8 cellular contexts compared by ENCODE assay signal in the genomic region with DNA sequence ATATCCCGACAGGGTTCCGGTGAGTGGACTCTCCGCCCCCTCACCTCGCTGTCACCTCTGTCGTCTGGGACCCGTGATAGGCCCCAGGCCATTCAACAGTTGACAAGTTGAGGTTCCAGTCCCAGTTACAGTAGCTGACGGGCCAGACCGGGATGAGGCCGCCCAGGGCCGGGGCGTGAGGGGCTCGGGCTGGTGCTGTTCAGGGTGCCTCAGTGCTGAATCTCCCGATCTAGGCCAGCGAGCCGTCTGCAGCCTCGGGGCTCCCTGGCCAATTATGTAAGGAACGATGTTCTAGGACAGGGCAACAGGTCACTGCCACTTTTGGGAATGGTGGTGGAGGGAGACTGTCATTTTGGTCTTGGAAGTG. TPM values are rescaled to one million over a fixed set of nuclear protein-coding genes. Genes with fewer than 3 reads are reported as not detected.
DNase-seq lines count a peak whose midpoint lies in the region; ATAC-seq, FAIRE-seq and TF ChIP-seq lines count a peak whose summit lies in the region.

No MANE protein-coding gene starts in this region.

- TF ChIP-seq EP300 in H1 (IDR thresholded peaks at IDR 0.05; ENCODE audit: borderline replicate concordance in 1 of 2, low read depth in 2 of 2, low read length in 2 of 2) = no peak

- H3K4me1 Mint-ChIP-seq in naive thymus-derived CD8-positive, alpha-beta T cell = peaks cover 8 to 55% (median 48%) of the 10 kb centered on the region in 4 donors

- POLR2A ChIA-PET in H1 (lab: Charles Lee; ENCODE audit: partially characterized antibody) = interaction anchor here (0.7 to 3.6 kb wide), 6 partner anchors 9 to 71 kb away, joined by 3 to 21 read pairs (median 9); a partner anchor contains a TSS
- POLR2A ChIA-PET in naive thymus-derived CD8-positive, alpha-beta T cell (lab: Charles Lee) = interaction anchor here (0.6 to 6.1 kb wide), 6 partner anchors 9 to 81 kb away, joined by 3 to 58 read pairs (median 22); a partner anchor contains a TSS
- POLR2A ChIA-PET in GM10248 (lab: Yijun Ruan, JAX) = interaction anchor here (0.9 to 2.7 kb wide), 2 partner anchors 11 to 14 kb away, joined by 3 to 10 read pairs; a partner anchor contains a TSS

- peak overlapping the region; percentile 80 to 94 (median 88) for H3K4me3 ChIP-seq in H1 (ENCODE audit: extremely low read depth in 1 of 4, insufficient read depth in 2 of 4, low read depth in 3 of 4, low read length in 4 of 4)

- no peak for TF ChIP-seq CTCF in H1 (IDR thresholded peaks at IDR 0.05; ENCODE audit: control extremely low read depth in 1 of 3, insufficient read depth in 1 of 3, low read depth in 1 of 3, low read length in 3 of 3)
- no peak for TF ChIP-seq CTCF in GM10248 (IDR thresholded peaks at IDR 0.05; ENCODE audit: control extremely low read depth, extremely low read depth, low read depth, missing control alignments)

- peak overlapping the region in 3 of 4 experiments; percentile 61 to 74 (median 74); a peak in 5 of 7 replicates for H3K9ac ChIP-seq in H1 (replicated peaks in 1 of 4; ENCODE audit: extremely low read depth in 1 of 4, low read depth in 3 of 4, low read length in 3 of 4)

- 33% methylated on average over 17 of the region's 17 CpGs; no CpG with 5 or more reads in 1 of the 2 experiments for WGBS in H1 (ENCODE audit: extremely low coverage in 1 of 2, insufficient coverage in 1 of 2, insufficient read length in 1 of 2, insufficient replicate concordance in 2 of 2, low coverage in 1 of 2, low lambda C conversion rate in 2 of 2, missing lambda C conversion rate in 1 of 2), 2 experiments

- no peak overlapping the region for H3K27ac ChIP-seq in H1 (ENCODE audit: low read depth, low read length)

- H2AFZ ChIP-seq in H1 (ENCODE audit: low read length) = no peak overlapping the region

- no peak overlapping the region for H4K5ac ChIP-seq in H1 (ENCODE audit: insufficient read length, low read depth, low read length)

- TF ChIP-seq RAD21 in H1 (IDR thresholded peaks at IDR 0.05 in 1 of 2, conservative IDR thresholded peaks at IDR 0.05 in 1 of 2; ENCODE audit: low read depth in 2 of 2, low read length in 2 of 2) = no peak

- no peak overlapping the region for H2AK5ac ChIP-seq in H1 (ENCODE audit: low read depth, low read length)

- H2BK120ac ChIP-seq in H1 (replicated peaks; ENCODE audit: low read depth, low read length) = no peak overlapping the region

- H3K27me3 ChIP-seq in H1 (replicated peaks in 1 of 4; ENCODE audit: control insufficient read depth in 3 of 4, extremely low read depth in 1 of 4, insufficient read depth in 3 of 4, low read length in 3 of 4) = no peaks in the 10 kb centered on the region

- DNase-seq in COLO668 (lab: John Stamatoyannopoulos, UW; ENCODE audit: unreplicated experiment) = peak; percentile 18
- DNase-seq in T-helper 1 cell = peak in 3 of 5 donors; percentile 14 to 27 (median 17)
- DNase-seq in H1 (ENCODE audit: low read depth in 1 of 2, low spot score in 2 of 2) = peak in 1 of 2 experiments; percentile 57
- peak in 5 of 10 donors; percentile 13 to 30 (median 22) for DNase-seq in naive thymus-derived CD8-positive, alpha-beta T cell
- no peak for DNase-seq in foreskin melanocyte
- no peak for DNase-seq in GM10248 (ENCODE audit: extremely low spot score)

- peaks cover 3% of the 10 kb centered on the region; the same call in 1 of the 2 replicates for H3K79me1 ChIP-seq in H1 (ENCODE audit: low read depth, low read length)

- peaks cover 9% of the 10 kb centered on the region for H3K23me2 ChIP-seq in H1 (ENCODE audit: low read depth, low read length)

- H3K18ac ChIP-seq in H1 (ENCODE audit: extremely low read depth, low read length) = no peak overlapping the region

- peaks cover 5 to 7% of the 10 kb centered on the region in 2 experiments for H4K20me1 ChIP-seq in H1 (replicated peaks in 1 of 2; ENCODE audit: control insufficient read depth in 1 of 2, insufficient read depth in 2 of 2, low read length in 2 of 2)

- ATAC-seq in HG02623 (IDR thresholded peaks at IDR 0.05; ENCODE audit: unreplicated experiment) (peak; percentile 1), HG02588 (IDR thresholded peaks at IDR 0.05; ENCODE audit: unreplicated experiment) (no peak)
- peak in 1 of 2 donors; percentile 2 for ATAC-seq in naive thymus-derived CD8-positive, alpha-beta T cell

- no peak overlapping the region for H2BK20ac ChIP-seq in H1 (ENCODE audit: low read length)

- no peak overlapping the region for H4K8ac ChIP-seq in H1 (ENCODE audit: extremely low read depth, insufficient read depth, low read length)

- H3K4me2 ChIP-seq in H1 (ENCODE audit: insufficient read depth in 1 of 2, low read depth in 2 of 2, low read length in 2 of 2) = peak overlapping the region; percentile 89 to 90

- H3K9me3 Mint-ChIP-seq in naive thymus-derived CD8-positive, alpha-beta T cell = no peaks in the 10 kb centered on the region

- CTCF ChIA-PET in H1 (lab: Charles Lee; ENCODE audit: partially characterized antibody) (interaction anchor here (0.7 to 9.4 kb wide), 4 partner anchors 9 to 48 kb away, joined by 3 to 96 read pairs (median 4); no protein-coding TSS in a partner anchor), GM10248 (lab: Yijun Ruan, JAX) (interaction anchor here (1.0 to 4.1 kb wide), 8 partner anchors 9 to 197 kb away, joined by 3 to 26 read pairs (median 6); a partner anchor contains a TSS)

- no peak overlapping the region for H2BK12ac ChIP-seq in H1 (ENCODE audit: low read depth, low read length)

- H3K9me3 ChIP-seq in H1 (ENCODE audit: insufficient read depth in 2 of 2, low read depth in 1 of 2, low read length in 1 of 2) = no peaks in the 10 kb centered on the region

- H3K4me3 Mint-ChIP-seq in naive thymus-derived CD8-positive, alpha-beta T cell = peak overlapping the region; percentile 72 to 99 (median 97)

- H3K4me1 ChIP-seq in H1 (replicated peaks in 1 of 4; ENCODE audit: control insufficient read depth in 3 of 4, insufficient read depth in 4 of 4, low read length in 3 of 4) = peaks cover 1 to 8% (median 3%) of the 10 kb centered on the region in 4 experiments; a peak in 5 of 7 replicates

- no peak overlapping the region for H3K23ac ChIP-seq in H1 (ENCODE audit: insufficient read length)

- H3K14ac ChIP-seq in H1 (ENCODE audit: insufficient read length) = no peak overlapping the region

- H3K36me3 Mint-ChIP-seq in naive thymus-derived CD8-positive, alpha-beta T cell = peaks cover 0 to 36% (median 3%) of the 10 kb centered on the region in 3 donors

- peaks cover 0 to 13% of the 10 kb centered on the region in 2 experiments; a peak in 2 of 4 replicates for H3K79me2 ChIP-seq in H1 (ENCODE audit: control insufficient read depth in 1 of 2, insufficient read depth in 2 of 2, low read length in 2 of 2)

- H4K91ac ChIP-seq in H1 (replicated peaks; ENCODE audit: insufficient read length, low read length) = no peak overlapping the region

- H3K56ac ChIP-seq in H1 (replicated peaks; ENCODE audit: insufficient read length, low read depth, low read length) = no peak overlapping the region

- peaks cover 4 to 35% (median 21%) of the 10 kb centered on the region in 4 experiments; a peak in 7 of 8 replicates for H3K36me3 ChIP-seq in H1 (ENCODE audit: control insufficient read depth in 2 of 4, insufficient read depth in 4 of 4, low read length in 3 of 4)

- no peak overlapping the region for H3K4ac ChIP-seq in H1 (replicated peaks; ENCODE audit: insufficient read length, low read depth, low read length)

- H2BK15ac ChIP-seq in H1 (ENCODE audit: low read length) = no peak overlapping the region

- peak overlapping the region; percentile 22 to 91 (median 80) for H3K27ac Mint-ChIP-seq in naive thymus-derived CD8-positive, alpha-beta T cell

- H2BK5ac ChIP-seq in H1 (ENCODE audit: low read depth, low read length) = no peak overlapping the region

- FAIRE-seq in H1 (lab: Jason Lieb, UNC) = no peak

- peaks cover 3 to 19% (median 9%) of the 10 kb centered on the region in 5 donors for H3K27me3 Mint-ChIP-seq in naive thymus-derived CD8-positive, alpha-beta T cell

- TF ChIP-seq POLR2A in H1 (IDR thresholded peaks at IDR 0.05; ENCODE audit: control extremely low read depth in 1 of 2, low read depth in 2 of 2, low read length in 2 of 2) = no peak

RNA-seq across cellular contexts. Expression of a gene that starts 0.7 kb away (rescaled TPM):
- total RNA-seq in H1 (2021; fragmentation: NEBNext Ultra II Directional; extraction: Animal tissue kit (Norgen Biotek cat#: 25700)) = 67.4 and 71.3 TPM in 2 replicates
- polyA plus RNA-seq in H1 (2011; rRNA removed) = 38.1 and 65.8 TPM in 2 replicates
- 66.6 TPM for polyA plus RNA-seq in H1 (2011; cell fraction: cytosol; rRNA removed)
- 19.5 TPM for polyA plus RNA-seq in H1 (2011; cell fraction: nucleus; rRNA removed)
- polyA plus RNA-seq in H1 (2012, experiment 1 of 2) = 57.4 to 82.7 TPM (median 59.2 TPM) in 4 replicates
- polyA plus RNA-seq in H1 (2012, experiment 2 of 2) = 44.6 TPM
- polyA plus RNA-seq in H1 (2013, experiment 1 of 2) = 51.4 TPM
- polyA plus RNA-seq in H1 (2013, experiment 2 of 2) = 53.9 TPM
- polyA minus RNA-seq in H1 (2011; rRNA and poly(A)+ RNA removed) = 18.3 and 22.8 TPM in 2 replicates
- 24.2 TPM for polyA minus RNA-seq in H1 (2011; cell fraction: cytosol; rRNA and poly(A)+ RNA removed)
- polyA minus RNA-seq in H1 (2011; cell fraction: nucleus; rRNA and poly(A)+ RNA removed) = 16.1 TPM
- total RNA-seq in naive thymus-derived CD8-positive, alpha-beta T cell = 10 to 100 TPM; 76.5 to 84.6 TPM
- 100 to 1,000 TPM; 226 to 291 (median 250) TPM for polyA plus RNA-seq in naive thymus-derived CD8-positive, alpha-beta T cell

RNA-seq across cellular contexts. Expression of a gene that starts 10.8 kb away (rescaled TPM):
- total RNA-seq in H1 (2021; fragmentation: NEBNext Ultra II Directional; extraction: Animal tissue kit (Norgen Biotek cat#: 25700)) = 8.0 and 8.3 TPM in 2 replicates
- 26.7 and 37.6 TPM in 2 replicates for polyA plus RNA-seq in H1 (2011; rRNA removed)
- 22.6 TPM for polyA plus RNA-seq in H1 (2011; cell fraction: cytosol; rRNA removed)
- 26.1 TPM for polyA plus RNA-seq in H1 (2011; cell fraction: nucleus; rRNA removed)
- polyA plus RNA-seq in H1 (2012, experiment 1 of 2) = 6.4 to 11.0 TPM (median 8.7 TPM) in 4 replicates
- 5.9 TPM for polyA plus RNA-seq in H1 (2012, experiment 2 of 2)
- 13.7 TPM for polyA plus RNA-seq in H1 (2013, experiment 1 of 2)
- polyA plus RNA-seq in H1 (2013, experiment 2 of 2) = 16.0 TPM
- 36.4 and 54.6 TPM in 2 replicates for polyA minus RNA-seq in H1 (2011; rRNA and poly(A)+ RNA removed)
- polyA minus RNA-seq in H1 (2011; cell fraction: cytosol; rRNA and poly(A)+ RNA removed) = 17.5 TPM
- 7.9 TPM for polyA minus RNA-seq in H1 (2011; cell fraction: nucleus; rRNA and poly(A)+ RNA removed)
- total RNA-seq in naive thymus-derived CD8-positive, alpha-beta T cell = 1 to 10 TPM; 2.4 to 2.9 TPM
- polyA plus RNA-seq in naive thymus-derived CD8-positive, alpha-beta T cell = 1 to 10 TPM in 1 of 3 donors, under 1 TPM in 2; 0.95 to 1.4 (median 0.99) TPM

RNA-seq across cellular contexts. Expression of a gene that starts 31.0 kb away (rescaled TPM):
- total RNA-seq in H1 (2021; fragmentation: NEBNext Ultra II Directional; extraction: Animal tissue kit (Norgen Biotek cat#: 25700)) = 0.13 and 0.15 TPM in 2 replicates
- polyA plus RNA-seq in H1 (2011; rRNA removed) = 0.13 and 0.23 TPM in 2 replicates
- polyA plus RNA-seq in H1 (2011; cell fraction: cytosol; rRNA removed) = 0.08 TPM
- polyA plus RNA-seq in H1 (2011; cell fraction: nucleus; rRNA removed) = 0.66 TPM
- 0.23 to 0.52 TPM (median 0.40 TPM) in 3 of 4 replicates, not detected in the other for polyA plus RNA-seq in H1 (2012, experiment 1 of 2)
- polyA plus RNA-seq in H1 (2012, experiment 2 of 2) = not detected
- 0.06 TPM for polyA plus RNA-seq in H1 (2013, experiment 1 of 2)
- 0.13 TPM for polyA plus RNA-seq in H1 (2013, experiment 2 of 2)
- 0.32 and 0.41 TPM in 2 replicates for polyA minus RNA-seq in H1 (2011; rRNA and poly(A)+ RNA removed)
- not detected for polyA minus RNA-seq in H1 (2011; cell fraction: cytosol; rRNA and poly(A)+ RNA removed)
- 0.40 TPM for polyA minus RNA-seq in H1 (2011; cell fraction: nucleus; rRNA and poly(A)+ RNA removed)
- total RNA-seq in naive thymus-derived CD8-positive, alpha-beta T cell = not detected
- polyA plus RNA-seq in naive thymus-derived CD8-positive, alpha-beta T cell = not detected

RNA-seq across cellular contexts. Expression of a gene that starts 56.2 kb away (rescaled TPM):
- total RNA-seq in H1 (2021; fragmentation: NEBNext Ultra II Directional; extraction: Animal tissue kit (Norgen Biotek cat#: 25700)) = 44.7 and 47.4 TPM in 2 replicates
- polyA plus RNA-seq in H1 (2011; rRNA removed) = 28.3 and 30.7 TPM in 2 replicates
- polyA plus RNA-seq in H1 (2011; cell fraction: cytosol; rRNA removed) = 30.9 TPM
- 35.8 TPM for polyA plus RNA-seq in H1 (2011; cell fraction: nucleus; rRNA removed)
- polyA plus RNA-seq in H1 (2012, experiment 1 of 2) = 26.3 to 38.8 TPM (median 33.8 TPM) in 4 replicates
- polyA plus RNA-seq in H1 (2012, experiment 2 of 2) = 4.8 TPM
- 27.0 TPM for polyA plus RNA-seq in H1 (2013, experiment 1 of 2)
- 27.5 TPM for polyA plus RNA-seq in H1 (2013, experiment 2 of 2)
- 66.9 and 88.1 TPM in 2 replicates for polyA minus RNA-seq in H1 (2011; rRNA and poly(A)+ RNA removed)
- polyA minus RNA-seq in H1 (2011; cell fraction: cytosol; rRNA and poly(A)+ RNA removed) = 26.2 TPM
- polyA minus RNA-seq in H1 (2011; cell fraction: nucleus; rRNA and poly(A)+ RNA removed) = 59.7 TPM
- 10 to 100 TPM; 66.6 to 69.6 TPM for total RNA-seq in naive thymus-derived CD8-positive, alpha-beta T cell
- polyA plus RNA-seq in naive thymus-derived CD8-positive, alpha-beta T cell = 10 to 100 TPM; 35.0 to 41.5 (median 39.8) TPM

Comparison
In these comparisons a context has a peak if more than half of its experiments do, and no peak if none do; other contexts are left out.
1. DNase-seq: peak in COLO668 (single experiment) and T-helper 1 cell (3 of 5); none in foreskin melanocyte (single experiment) and GM10248 (single experiment).